9 cellular contexts compared by ENCODE assay signal in genomic region chr19:3981736-3982681, GRCh38. TPM values are rescaled to one million over a fixed set of nuclear protein-coding genes. Genes with fewer than 3 reads are reported as not detected.
DNase-seq lines count a peak whose midpoint lies in the region; ATAC-seq, FAIRE-seq and TF ChIP-seq lines count a peak whose summit lies in the region.
"Had no signal": no experiment of that assay in that cellular context is flagged by ENCODE, and none has a peak within 500 bp of the region (broad histone marks: within the 10 kb centered on the region; RNA-seq: fewer than 3 reads in every experiment).

No MANE protein-coding gene starts in this region.

- H3K27ac ChIP-seq in A549 (0 out of 6 replicates have a peak overlapping the region, but pooled peaks of 1 of the 2 experiments have one; percentile 2), GM23338 (ENCODE audit: low read depth) (peak overlapping the region; percentile 85), mesodermal cell (ENCODE audit: low read depth, low read length, severe bottlenecking) (peak overlapping the region; percentile 57), uterus (no peak overlapping the region)
- H3K27ac ChIP-seq: pancreas had no signal

- no peak for TF ChIP-seq EP300 in A549 (IDR thresholded peaks at IDR 0.05)

- peaks cover 81% of the 10 kb centered on the region for H3F3A ChIP-seq in GM23338 (replicated peaks; ENCODE audit: low read depth)

- H3K9me3 ChIP-seq in A549 = no peaks in the 10 kb centered on the region
- H3K9me3 ChIP-seq in mesodermal cell (ENCODE audit: control insufficient read depth, low read length) = no peaks in the 10 kb centered on the region
- no peaks in the 10 kb centered on the region for H3K9me3 ChIP-seq in uterus
- H3K9me3 ChIP-seq: pancreas had no signal

- intact Hi-C loops in activated T-helper 1 cell treated with anti-CD3 and anti-CD28 coated beads, Interleukin-12 subunit alpha, Interleukin-12 subunit beta, Interleukin-2, Interleukin-4 antibody, amounts not matched to agents 30 ng/mL and 10 ng/mL and 1 ng/mL, durations not matched to agents 14 hours and 24 hours and 36 hours (cut with micrococcal nuclease) = no loop called here
- intact Hi-C loops in uterus (cut with DNase I; ENCODE audit: low total_unique reads) = loop anchor here (10.0 kb wide), 1 partner anchor 223 kb away; no protein-coding TSS in a partner anchor

- H3K27me3 ChIP-seq in GM23338 (ENCODE audit: insufficient read depth) (peaks cover 7% of the 10 kb centered on the region; the same call in 1 of the 2 replicates), uterus (no peaks in the 10 kb centered on the region)
- H3K27me3 ChIP-seq: pancreas had no signal

- no peaks in the 10 kb centered on the region for H3K9me2 ChIP-seq in GM23338 (ENCODE audit: insufficient read depth)

- TF ChIP-seq RAD21 in A549 (conservative IDR thresholded peaks at IDR 0.05 in 1 of 2, IDR thresholded peaks at IDR 0.05 in 1 of 2) = no peak

- H3K4me3 ChIP-seq in A549 (no peak overlapping the region), GM23338 (no peak overlapping the region), mesodermal cell (ENCODE audit: extremely low read depth, insufficient read depth, low read length, poor library complexity, severe bottlenecking) (no peak overlapping the region), uterus (no peak overlapping the region)

- H3K4me2 ChIP-seq in A549 = peak overlapping the region; percentile 91; the same call in 2 of the 3 replicates
- H3K4me2 ChIP-seq in GM23338 = no peak overlapping the region

- TF ChIP-seq POLR2A in A549 (IDR thresholded peaks at IDR 0.05; ENCODE audit: low read length) (no peak), uterus (IDR thresholded peaks at IDR 0.05) (no peak)

- peaks cover 72% of the 10 kb centered on the region for H4K20me1 ChIP-seq in GM23338 (replicated peaks; ENCODE audit: insufficient read depth)

- DNase-seq in A549 (ENCODE audit: low read depth in 1 of 2, low spot score in 1 of 2) (no peak), GM23338 (ENCODE audit: low spot score) (no peak), NCI-H345 (lab: John Stamatoyannopoulos, UW) (no peak), uterus (no peak)
- no peak for DNase-seq in activated T-helper 1 cell treated with anti-CD3 and anti-CD28 coated beads, Interleukin-12 subunit alpha, Interleukin-12 subunit beta, Interleukin-2, Interleukin-4 antibody, amounts not matched to agents 30 ng/mL and 10 ng/mL and 1 ng/mL, durations not matched to agents 14 hours and 24 hours and 36 hours (ENCODE audit: low spot score)

- peak overlapping the region; percentile 99 for H3K27ac Mint-ChIP-seq in GM23338
- peak overlapping the region; percentile 34 for H3K27ac Mint-ChIP-seq in activated T-helper 1 cell treated with anti-CD3 and anti-CD28 coated beads, Interleukin-12 subunit alpha, Interleukin-12 subunit beta, Interleukin-2, Interleukin-4 antibody, amounts not matched to agents 30 ng/mL and 10 ng/mL and 1 ng/mL, durations not matched to agents 14 hours and 24 hours and 36 hours

- H3K27me3 Mint-ChIP-seq in GM23338 (ENCODE audit: insufficient read depth, low read depth, poor library complexity) = peaks cover 49% of the 10 kb centered on the region
- H3K27me3 Mint-ChIP-seq in activated T-helper 1 cell treated with anti-CD3 and anti-CD28 coated beads, Interleukin-12 subunit alpha, Interleukin-12 subunit beta, Interleukin-2, Interleukin-4 antibody, amounts not matched to agents 30 ng/mL and 10 ng/mL and 1 ng/mL, durations not matched to agents 14 hours and 24 hours and 36 hours (ENCODE audit: insufficient read depth) = no peaks in the 10 kb centered on the region

- H3K4me1 ChIP-seq in A549 (peaks cover 26% of the 10 kb centered on the region; the same call in 2 of the 3 replicates), GM23338 (ENCODE audit: insufficient read depth) (peaks cover 20% of the 10 kb centered on the region), mesodermal cell (ENCODE audit: control insufficient read depth, insufficient read depth, low read length, poor library complexity, severe bottlenecking) (peaks cover 30% of the 10 kb centered on the region), uterus (peaks cover 0 to 11% of the 10 kb centered on the region in 2 donors)

- POLR2A ChIA-PET in A549 (lab: Yijun Ruan, JAX) = interaction anchor here (5.1 kb wide), 1 partner anchor 12 kb away, joined by 60 read pairs; the partner anchor contains the start of gene DAPK3

- peaks cover 82% of the 10 kb centered on the region for H3K36me3 Mint-ChIP-seq in GM23338 (ENCODE audit: low read depth)
- peaks cover 53% of the 10 kb centered on the region for H3K36me3 Mint-ChIP-seq in activated T-helper 1 cell treated with anti-CD3 and anti-CD28 coated beads, Interleukin-12 subunit alpha, Interleukin-12 subunit beta, Interleukin-2, Interleukin-4 antibody, amounts not matched to agents 30 ng/mL and 10 ng/mL and 1 ng/mL, durations not matched to agents 14 hours and 24 hours and 36 hours (ENCODE audit: low read depth)

- H3K9me3 Mint-ChIP-seq in GM23338 = peaks cover 15% of the 10 kb centered on the region; the same call in 2 of the 3 replicates
- no peaks in the 10 kb centered on the region for H3K9me3 Mint-ChIP-seq in activated T-helper 1 cell treated with anti-CD3 and anti-CD28 coated beads, Interleukin-12 subunit alpha, Interleukin-12 subunit beta, Interleukin-2, Interleukin-4 antibody, amounts not matched to agents 30 ng/mL and 10 ng/mL and 1 ng/mL, durations not matched to agents 14 hours and 24 hours and 36 hours

- CTCF ChIA-PET in A549 (lab: Yijun Ruan, JAX) = interaction anchor here (2.1 to 3.5 kb wide), 2 partner anchors 11 to 160 kb away, joined by 4 to 16 read pairs; partner anchors contain the start of gene DAPK3

- H3K79me2 ChIP-seq in GM23338 (replicated peaks; ENCODE audit: insufficient read depth) = peaks cover 76% of the 10 kb centered on the region

- no peak for ATAC-seq in A549
- ATAC-seq in GM23338 = no peak
- ATAC-seq in HG02973 (IDR thresholded peaks at IDR 0.05; ENCODE audit: unreplicated experiment) = no peak
- no peak for ATAC-seq in HG03378 (IDR thresholded peaks at IDR 0.05; ENCODE audit: unreplicated experiment)
- ATAC-seq: pancreas had no signal

- peaks cover 70% of the 10 kb centered on the region for H3K36me3 ChIP-seq in GM23338 (ENCODE audit: insufficient read depth)
- H3K36me3 ChIP-seq in mesodermal cell (ENCODE audit: control insufficient read depth, insufficient read depth, low read length) = peaks cover 79% of the 10 kb centered on the region
- H3K36me3 ChIP-seq in uterus = no peaks in the 10 kb centered on the region

- no peak for TF ChIP-seq CTCF in A549 (IDR thresholded peaks at IDR 0.05)
- TF ChIP-seq CTCF in GM23338 (conservative IDR thresholded peaks at IDR 0.05; ENCODE audit: low read depth in 2 of 2) = no peak
- TF ChIP-seq CTCF in uterus (IDR thresholded peaks at IDR 0.05) = no peak

- no peak for FAIRE-seq in A549 (lab: Jason Lieb, UNC)
- FAIRE-seq: pancreas had no signal

- no peak overlapping the region for H2AFZ ChIP-seq in GM23338

- 89% methylated on average over 24 of the region's 39 CpGs for WGBS in A549 (ENCODE audit: missing lambda C conversion rate)
- 96 to 97% methylated on average over 36 to 38 of the region's 39 CpGs for WGBS in mesodermal cell (ENCODE audit: insufficient coverage in 2 of 2), 2 experiments

- peaks cover 37% of the 10 kb centered on the region for H3K4me1 Mint-ChIP-seq in GM23338
- peaks cover 41% of the 10 kb centered on the region for H3K4me1 Mint-ChIP-seq in activated T-helper 1 cell treated with anti-CD3 and anti-CD28 coated beads, Interleukin-12 subunit alpha, Interleukin-12 subunit beta, Interleukin-2, Interleukin-4 antibody, amounts not matched to agents 30 ng/mL and 10 ng/mL and 1 ng/mL, durations not matched to agents 14 hours and 24 hours and 36 hours (ENCODE audit: low read depth)

- H3K4me3 Mint-ChIP-seq in GM23338 = peak overlapping the region; percentile 98; the same call in 2 of the 3 replicates
- H3K4me3 Mint-ChIP-seq in activated T-helper 1 cell treated with anti-CD3 and anti-CD28 coated beads, Interleukin-12 subunit alpha, Interleukin-12 subunit beta, Interleukin-2, Interleukin-4 antibody, amounts not matched to agents 30 ng/mL and 10 ng/mL and 1 ng/mL, durations not matched to agents 14 hours and 24 hours and 36 hours = peak overlapping the region; percentile 93

RNA-seq across cellular contexts. Expression of gene EEF2, which starts 3.3 kb away (rescaled TPM):
- 526 and 680 TPM in 2 replicates for polyA plus RNA-seq in A549 (2011; rRNA removed)
- polyA plus RNA-seq in A549 (2012; cell fraction: cytosol; rRNA removed) = 739 and 972 TPM in 2 replicates
- 944 and 1,422 TPM in 2 replicates for polyA plus RNA-seq in A549 (2012; cell fraction: nucleus; rRNA removed)
- polyA plus RNA-seq in A549 (2017; fragmentation: RNase III; extraction: RNeasy Plus Mini Kit Qiagen cat#74134 plus additional on column Dnase treatment) = 971 to 1,113 TPM (median 999 TPM) in 3 replicates
- 645 and 954 TPM in 2 replicates for polyA minus RNA-seq in A549 (2011; rRNA and poly(A)+ RNA removed)
- 2,892 and 2,987 TPM in 2 replicates for total RNA-seq in GM23338 (2014; rRNA removed; shearing (Covaris generic))
- 772 and 1,028 TPM in 2 replicates for polyA plus RNA-seq in GM23338 (2016; fragmentation: Nextera tagmentation; extraction: Ambion mirVana)
- total RNA-seq in activated T-helper 1 cell treated with anti-CD3 and anti-CD28 coated beads, Interleukin-12 subunit alpha, Interleukin-12 subunit beta, Interleukin-2, Interleukin-4 antibody, amounts not matched to agents 30 ng/mL and 10 ng/mL and 1 ng/mL, durations not matched to agents 14 hours and 24 hours and 36 hours = 2,359 TPM in 2 replicates
- 1,893 TPM for polyA plus RNA-seq in mesodermal cell (2013, experiment 1 of 2)
- polyA plus RNA-seq in mesodermal cell (2013, experiment 2 of 2) = 1,823 TPM
- total RNA-seq in uterus = 1,000 to 10,000 TPM in 2 of 4 donors, 100 to 1,000 TPM in 2; 936 to 2,469 (median 1,635) TPM

RNA-seq across cellular contexts. Expression of gene DAPK3, which starts 11.1 kb away (rescaled TPM):
- polyA plus RNA-seq in A549 (2011; rRNA removed) (30.4 and 33.0 TPM in 2 replicates), A549 (2017; fragmentation: RNase III; extraction: RNeasy Plus Mini Kit Qiagen cat#74134 plus additional on column Dnase treatment) (54.7 to 61.8 TPM (median 54.9 TPM) in 3 replicates), GM23338 (2016; fragmentation: Nextera tagmentation; extraction: Ambion mirVana) (30.7 and 32.1 TPM in 2 replicates)
- polyA plus RNA-seq in A549 (2012; cell fraction: cytosol; rRNA removed) = 80.8 and 92.4 TPM in 2 replicates
- 89.4 and 104 TPM in 2 replicates for polyA plus RNA-seq in A549 (2012; cell fraction: nucleus; rRNA removed)
- polyA minus RNA-seq in A549 (2011; rRNA and poly(A)+ RNA removed) = 44.8 and 49.2 TPM in 2 replicates
- 95.6 and 105 TPM in 2 replicates for total RNA-seq in GM23338 (2014; rRNA removed; shearing (Covaris generic))
- total RNA-seq in activated T-helper 1 cell treated with anti-CD3 and anti-CD28 coated beads, Interleukin-12 subunit alpha, Interleukin-12 subunit beta, Interleukin-2, Interleukin-4 antibody, amounts not matched to agents 30 ng/mL and 10 ng/mL and 1 ng/mL, durations not matched to agents 14 hours and 24 hours and 36 hours = 47.2 and 47.3 TPM in 2 replicates
- polyA plus RNA-seq in mesodermal cell (2013, experiment 1 of 2) = 78.8 TPM
- 64.6 TPM for polyA plus RNA-seq in mesodermal cell (2013, experiment 2 of 2)
- 100 to 1,000 TPM in 2 of 4 donors, 10 to 100 TPM in 1, 1 to 10 TPM in 1; 7.1 to 119 (median 91.9) TPM for total RNA-seq in uterus

RNA-seq across cellular contexts. Expression of gene PIAS4, which starts 25.5 kb away (rescaled TPM):
- polyA plus RNA-seq in A549 (2011; rRNA removed) (4.5 and 5.2 TPM in 2 replicates), A549 (2017; fragmentation: RNase III; extraction: RNeasy Plus Mini Kit Qiagen cat#74134 plus additional on column Dnase treatment) (10.6 to 12.8 TPM (median 11.3 TPM) in 3 replicates), GM23338 (2016; fragmentation: Nextera tagmentation; extraction: Ambion mirVana) (17.0 and 20.0 TPM in 2 replicates)
- 8.6 and 11.9 TPM in 2 replicates for polyA plus RNA-seq in A549 (2012; cell fraction: cytosol; rRNA removed)
- 17.1 and 17.4 TPM in 2 replicates for polyA plus RNA-seq in A549 (2012; cell fraction: nucleus; rRNA removed)
- polyA minus RNA-seq in A549 (2011; rRNA and poly(A)+ RNA removed) = 8.8 and 10.8 TPM in 2 replicates
- total RNA-seq in GM23338 (2014; rRNA removed; shearing (Covaris generic)) = 34.1 and 48.4 TPM in 2 replicates
- total RNA-seq in activated T-helper 1 cell treated with anti-CD3 and anti-CD28 coated beads, Interleukin-12 subunit alpha, Interleukin-12 subunit beta, Interleukin-2, Interleukin-4 antibody, amounts not matched to agents 30 ng/mL and 10 ng/mL and 1 ng/mL, durations not matched to agents 14 hours and 24 hours and 36 hours = 37.6 and 41.0 TPM in 2 replicates
- 37.9 TPM for polyA plus RNA-seq in mesodermal cell (2013, experiment 1 of 2)
- 25.8 TPM for polyA plus RNA-seq in mesodermal cell (2013, experiment 2 of 2)
- 10 to 100 TPM in 3 of 4 donors, 1 to 10 TPM in 1; 10.0 to 39.4 (median 23.4) TPM for total RNA-seq in uterus

RNA-seq across cellular contexts. Expression of gene NMRK2, which starts 49.1 kb away (rescaled TPM):
- polyA plus RNA-seq in A549 (2011; rRNA removed) = not detected in 2 replicates
- not detected in 2 replicates for polyA plus RNA-seq in A549 (2012; cell fraction: cytosol; rRNA removed)
- not detected in 2 replicates for polyA plus RNA-seq in A549 (2012; cell fraction: nucleus; rRNA removed)
- polyA plus RNA-seq in A549 (2017; fragmentation: RNase III; extraction: RNeasy Plus Mini Kit Qiagen cat#74134 plus additional on column Dnase treatment) = not detected in 3 replicates
- not detected in 2 replicates for polyA minus RNA-seq in A549 (2011; rRNA and poly(A)+ RNA removed)
- 55.9 and 57.3 TPM in 2 replicates for total RNA-seq in GM23338 (2014; rRNA removed; shearing (Covaris generic))
- polyA plus RNA-seq in GM23338 (2016; fragmentation: Nextera tagmentation; extraction: Ambion mirVana) = 65.3 and 69.3 TPM in 2 replicates
- not detected in 2 replicates for total RNA-seq in activated T-helper 1 cell treated with anti-CD3 and anti-CD28 coated beads, Interleukin-12 subunit alpha, Interleukin-12 subunit beta, Interleukin-2, Interleukin-4 antibody, amounts not matched to agents 30 ng/mL and 10 ng/mL and 1 ng/mL, durations not matched to agents 14 hours and 24 hours and 36 hours
- 0.37 TPM for polyA plus RNA-seq in mesodermal cell (2013, experiment 1 of 2)
- not detected for polyA plus RNA-seq in mesodermal cell (2013, experiment 2 of 2)
- total RNA-seq in uterus = under 1 TPM in 1 of 4 donors, not detected in 3; 0.67 TPM

Comparison
In these comparisons a context has a peak if more than half of its experiments do, and no peak if none do; other contexts are left out.
1. H3K27ac ChIP-seq: peak in GM23338 (single experiment) and mesodermal cell (single experiment); none in uterus (0 of 2).